ENCODE assay signal across 3 cellular contexts in genomic region chr3:156577731-156578130, GRCh38.
TF ChIP-seq lines count a peak whose summit lies in the region.

No MANE protein-coding gene starts in this region.

TF ChIP-seq in SK-N-SH, 30 proteins besides CTCF, POLR2A, EP300 and RAD21:
- TF ChIP-seq TCF12 (IDR thresholded peaks at IDR 0.05) (no peak), EZH2phosphoT487 (IDR thresholded peaks at IDR 0.05; ENCODE audit: borderline replicate concordance, low read depth) (no peak), REST (IDR thresholded peaks at IDR 0.05; ENCODE audit: low read depth, low read length) (no peak), TAF1 (IDR thresholded peaks at IDR 0.05; ENCODE audit: borderline replicate concordance, low read depth, low read length) (no peak), RXRA (IDR thresholded peaks at IDR 0.05; ENCODE audit: borderline replicate concordance, low read depth) (no peak)
TF ChIP-seq in SK-N-SH: peak in this region for 0.

TF ChIP-seq in SK-N-SH treated with all-trans-retinoic acid at 6 μM for 48 hours, 23 proteins besides CTCF, POLR2A, EP300 and RAD21:
- no peak for TF ChIP-seq ZNF8 (CRISPR knock-in tag; IDR thresholded peaks at IDR 0.05)
- TF ChIP-seq ZC3H10 (CRISPR knock-in tag; IDR thresholded peaks at IDR 0.05) = no peak
- no peak for TF ChIP-seq PPARA (CRISPR knock-in tag; IDR thresholded peaks at IDR 0.05; ENCODE audit: borderline replicate concordance)
- no peak for TF ChIP-seq ZFP3 (CRISPR knock-in tag; IDR thresholded peaks at IDR 0.05)
- no peak for TF ChIP-seq ZNF565 (CRISPR knock-in tag; conservative IDR thresholded peaks at IDR 0.05; ENCODE audit: low read depth)
- TF ChIP-seq ESRRG (CRISPR knock-in tag; IDR thresholded peaks at IDR 0.05) = no peak
- TF ChIP-seq ZNF70 (CRISPR knock-in tag; IDR thresholded peaks at IDR 0.05) = no peak
- no peak for TF ChIP-seq RARB (CRISPR knock-in tag; IDR thresholded peaks at IDR 0.05)
- no peak for TF ChIP-seq CSDC2 (CRISPR knock-in tag; IDR thresholded peaks at IDR 0.05)
- no peak for TF ChIP-seq SNAI2 (CRISPR knock-in tag; IDR thresholded peaks at IDR 0.05)
- TF ChIP-seq ISL1 (CRISPR knock-in tag; IDR thresholded peaks at IDR 0.05) = no peak
- TF ChIP-seq CREB5 (CRISPR knock-in tag; IDR thresholded peaks at IDR 0.05; ENCODE audit: low read depth) = no peak
- no peak for TF ChIP-seq TCF4 (CRISPR knock-in tag; IDR thresholded peaks at IDR 0.05; ENCODE audit: borderline replicate concordance)
- TF ChIP-seq POU6F1 (CRISPR knock-in tag; IDR thresholded peaks at IDR 0.05; ENCODE audit: borderline replicate concordance, low read depth) = no peak
- no peak for TF ChIP-seq GLIS3 (CRISPR knock-in tag; IDR thresholded peaks at IDR 0.05)
- no peak for TF ChIP-seq ZFP30 (CRISPR knock-in tag; IDR thresholded peaks at IDR 0.05)
- TF ChIP-seq TOX (CRISPR knock-in tag; IDR thresholded peaks at IDR 0.05; ENCODE audit: borderline replicate concordance) = no peak
- TF ChIP-seq ARNTL (CRISPR knock-in tag; IDR thresholded peaks at IDR 0.05; ENCODE audit: borderline replicate concordance, low read depth) = no peak

TF ChIP-seq in IMR-90, 13 proteins besides CTCF, POLR2A, EP300 and RAD21:
- TF ChIP-seq RCOR1 (IDR thresholded peaks at IDR 0.05; ENCODE audit: insufficient replicate concordance, low read length) (no peak), MAFK (IDR thresholded peaks at IDR 0.05; ENCODE audit: low read depth, low read length) (no peak), MAZ (IDR thresholded peaks at IDR 0.05; ENCODE audit: borderline replicate concordance, low read depth, low read length) (no peak), FOS (IDR thresholded peaks at IDR 0.05; ENCODE audit: low read depth, low read length) (no peak), CEBPB (IDR thresholded peaks at IDR 0.05; ENCODE audit: low read depth, low read length) (no peak), RFX5 (IDR thresholded peaks at IDR 0.05; ENCODE audit: low read depth, low read length) (no peak), SMC3 (IDR thresholded peaks at IDR 0.05; ENCODE audit: low read depth, low read length) (no peak), MXI1 (IDR thresholded peaks at IDR 0.05; ENCODE audit: borderline replicate concordance, low read depth, low read length) (no peak)
